In genomic region chr16:47574091-47575054, GRCh38 we compare ENCODE assay signal across 8 cellular contexts.
DNase-seq lines count a peak whose midpoint lies in the region; ATAC-seq and TF ChIP-seq lines count a peak whose summit lies in the region.

No MANE protein-coding gene starts in this region.

- intact Hi-C loops in Right ventricle myocardium inferior (cut with DNase I), result no loop called here

- no peaks in the 10 kb centered on the region for H3K9me3 Mint-ChIP-seq in activated T-cell treated with anti-CD3 and anti-CD28 coated beads, Interleukin-2, amount 50 U/mL, for 4 hours
- H3K9me3 Mint-ChIP-seq in natural killer cell treated with Interleukin-12 subunit alpha and Interleukin-12 subunit beta and Interleukin-15 and Interleukin-18, amount 100 ng/mL, for 72 hours, result no peaks in the 10 kb centered on the region

- H3K27ac Mint-ChIP-seq in natural killer cell treated with Interleukin-12 subunit alpha and Interleukin-12 subunit beta and Interleukin-15 and Interleukin-18, amount 100 ng/mL, for 72 hours, result peak overlapping the region; percentile 18 to 74

- DNase-seq in EL, result peak; percentile 37
- DNase-seq in activated T-cell treated with anti-CD3 and anti-CD28 coated beads, Interleukin-2, amount 50 U/mL, for 4 hours, result no peak
- no peak for DNase-seq in natural killer cell treated with Interleukin-12 subunit alpha and Interleukin-12 subunit beta and Interleukin-15 and Interleukin-18, amount 100 ng/mL, for 72 hours (ENCODE audit: low spot score)
- no peak for DNase-seq in Right ventricle myocardium inferior (ENCODE audit: missing footprints)
- DNase-seq in NCI-H2196 treated with DMSO at 0.1 percent for 48 hours (lab: John Stamatoyannopoulos, UW; ENCODE audit: unreplicated experiment), result no peak
- no peak for DNase-seq in omental fat pad (ENCODE audit: low spot score)

- ATAC-seq in HG03469 (IDR thresholded peaks at IDR 0.05; ENCODE audit: unreplicated experiment) (peak; percentile 53), HG03342 (IDR thresholded peaks at IDR 0.05; ENCODE audit: unreplicated experiment) (no peak), Right ventricle myocardium inferior (no peak), omental fat pad (ENCODE audit: low FRiP score) (no peak)
- ATAC-seq in activated T-cell treated with anti-CD3 and anti-CD28 coated beads, Interleukin-2, amount 50 U/mL, for 4 hours, result peak; percentile 82 to 89
- peak; percentile 85 to 87 for ATAC-seq in natural killer cell treated with Interleukin-12 subunit alpha and Interleukin-12 subunit beta and Interleukin-15 and Interleukin-18, amount 100 ng/mL, for 72 hours

- peaks cover 19% of the 10 kb centered on the region for H3K36me3 Mint-ChIP-seq in activated T-cell treated with anti-CD3 and anti-CD28 coated beads, Interleukin-2, amount 50 U/mL, for 4 hours (ENCODE audit: insufficient read depth)
- peaks cover 4% of the 10 kb centered on the region for H3K36me3 Mint-ChIP-seq in natural killer cell treated with Interleukin-12 subunit alpha and Interleukin-12 subunit beta and Interleukin-15 and Interleukin-18, amount 100 ng/mL, for 72 hours

- no peak for TF ChIP-seq CTCF in omental fat pad (IDR thresholded peaks at IDR 0.05)

- H3K4me1 Mint-ChIP-seq in activated T-cell treated with anti-CD3 and anti-CD28 coated beads, Interleukin-2, amount 50 U/mL, for 4 hours (ENCODE audit: low read depth), result peaks cover 64% of the 10 kb centered on the region
- H3K4me1 Mint-ChIP-seq in natural killer cell treated with Interleukin-12 subunit alpha and Interleukin-12 subunit beta and Interleukin-15 and Interleukin-18, amount 100 ng/mL, for 72 hours (ENCODE audit: low read depth in 2 of 2), result peaks cover 36 to 48% of the 10 kb centered on the region in 2 donors

- no peaks in the 10 kb centered on the region for H3K27me3 Mint-ChIP-seq in activated T-cell treated with anti-CD3 and anti-CD28 coated beads, Interleukin-2, amount 50 U/mL, for 4 hours (ENCODE audit: low read depth)
- no peaks in the 10 kb centered on the region for H3K27me3 Mint-ChIP-seq in natural killer cell treated with Interleukin-12 subunit alpha and Interleukin-12 subunit beta and Interleukin-15 and Interleukin-18, amount 100 ng/mL, for 72 hours

- no peak overlapping the region for H3K4me3 Mint-ChIP-seq in activated T-cell treated with anti-CD3 and anti-CD28 coated beads, Interleukin-2, amount 50 U/mL, for 4 hours
- peak overlapping the region; percentile 24 for H3K4me3 Mint-ChIP-seq in natural killer cell treated with Interleukin-12 subunit alpha and Interleukin-12 subunit beta and Interleukin-15 and Interleukin-18, amount 100 ng/mL, for 72 hours

Comparison
In these comparisons a context has a peak if more than half of its experiments do, and no peak if none do; other contexts are left out.
1. ATAC-seq: peak in HG03469 (single experiment), activated T-cell treated with anti-CD3 and anti-CD28 coated beads, Interleukin-2, amount 50 U/mL, for 4 hours (2 of 2) and natural killer cell treated with Interleukin-12 subunit alpha and Interleukin-12 subunit beta and Interleukin-15 and Interleukin-18, amount 100 ng/mL, for 72 hours (2 of 2); none in HG03342 (single experiment), Right ventricle myocardium inferior (single experiment) and omental fat pad (single experiment).